In genomic region chr13:21243045-21243842, GRCh38 we compare ENCODE assay signal across 15 cellular contexts.
DNase-seq lines count a peak whose midpoint lies in the region; ATAC-seq and TF ChIP-seq lines count a peak whose summit lies in the region.
"Had no signal": no experiment of that assay in that cellular context is flagged by ENCODE, and none has a peak within 500 bp of the region (broad histone marks: within the 10 kb centered on the region; RNA-seq: fewer than 3 reads in every experiment).

No MANE protein-coding gene starts in this region.

- H3K4me1 ChIP-seq in H9 (ENCODE audit: insufficient read depth, low read length) (no peaks in the 10 kb centered on the region), mucosa of descending colon (ENCODE audit: low read depth) (no peaks in the 10 kb centered on the region)

- POLR2A ChIA-PET in WTC11 (lab: Charles Lee) = no interaction called here

- H3K23ac ChIP-seq in H9 (ENCODE audit: insufficient read length, low read depth, low read length) = no peak overlapping the region

- H4K5ac ChIP-seq in H9 (ENCODE audit: insufficient read length, low read depth, low read length) = no peak overlapping the region

- no peak overlapping the region for H3T11ph ChIP-seq in H9 (ENCODE audit: low read length)

- no peak overlapping the region for H3K9ac ChIP-seq in H9 (ENCODE audit: extremely low read depth, insufficient read length, low read length)

- H3K27me3 ChIP-seq in H9 (ENCODE audit: insufficient read depth, low read length) = no peaks in the 10 kb centered on the region

- no peak for TF ChIP-seq CTCF in H9 (conservative IDR thresholded peaks at IDR 0.05)
- TF ChIP-seq CTCF in mucosa of descending colon (IDR thresholded peaks at IDR 0.05) = no peak
- TF ChIP-seq CTCF in WTC11 (IDR thresholded peaks at IDR 0.05) = no peak

- H3K4ac ChIP-seq in H9 (ENCODE audit: low read depth, low read length) = no peak overlapping the region

- H2AFZ ChIP-seq in H9 (ENCODE audit: low read length) = no peak overlapping the region

- H3K27ac ChIP-seq in H9 (ENCODE audit: insufficient read length, low read depth, low read length) = no peak overlapping the region

- no peak overlapping the region for H2BK20ac ChIP-seq in H9 (ENCODE audit: low read depth, low read length, poor library complexity, severe bottlenecking)

- H3K18ac ChIP-seq in H9 (ENCODE audit: insufficient read length, low read depth, low read length) = no peak overlapping the region

- no peaks in the 10 kb centered on the region for H3K79me2 ChIP-seq in H9 (ENCODE audit: insufficient read depth, low read length)

- no peak overlapping the region for H3K56ac ChIP-seq in H9 (ENCODE audit: insufficient read length, low read depth, low read length)

- H3K4me2 ChIP-seq in H9 (ENCODE audit: insufficient read depth, insufficient read length, low read length) = no peak overlapping the region

- no peak overlapping the region for H3K4me3 ChIP-seq in mucosa of descending colon

- no peak overlapping the region for H4K8ac ChIP-seq in H9 (replicated peaks; ENCODE audit: insufficient read length, low read depth, low read length)

- H2BK12ac ChIP-seq in H9 (ENCODE audit: insufficient read length, low read depth, low read length) = no peak overlapping the region

- H3K36me3 Mint-ChIP-seq in H9 (ENCODE audit: insufficient read depth in 1 of 3, low read depth in 3 of 3) (no peaks in the 10 kb centered on the region), WTC11 (no peaks in the 10 kb centered on the region)
- H3K36me3 Mint-ChIP-seq: activated naive CD8-positive, alpha-beta T cell had no signal

- CTCF ChIA-PET in WTC11 (lab: Charles Lee) = interaction anchor here (1.4 to 3.1 kb wide), 4 partner anchors 10 to 234 kb away, joined by 3 to 20 read pairs (median 6); no protein-coding TSS in a partner anchor

- no peaks in the 10 kb centered on the region for H3K23me2 ChIP-seq in H9 (ENCODE audit: insufficient read length, low read depth, low read length, poor library complexity, severe bottlenecking)

- H3K4me1 Mint-ChIP-seq in H9 (peaks cover 5 to 8% of the 10 kb centered on the region in 2 experiments; a peak in 2 of 4 replicates), WTC11 (peaks cover 3% of the 10 kb centered on the region)

- H3K9me3 Mint-ChIP-seq in H9 (peaks cover 4% of the 10 kb centered on the region in 2 experiments), WTC11 (peaks cover 2% of the 10 kb centered on the region)
- H3K9me3 Mint-ChIP-seq: T-helper 1 cell treated with Interleukin-12 subunit alpha and Interleukin-12 subunit beta and Interleukin-4 antibody, amounts not matched to agents 30 μg/mL and 1 μg/mL, for 36 hours had no signal

- H3K9me3 ChIP-seq in H9 (ENCODE audit: control insufficient read depth, low read depth, low read length) (no peaks in the 10 kb centered on the region), mucosa of descending colon (peaks cover 2% of the 10 kb centered on the region)

- no peak overlapping the region for H2BK15ac ChIP-seq in H9 (ENCODE audit: low read depth, low read length)

- ATAC-seq in mucosa of descending colon (peak; percentile 43), WTC11 (no peak), HG03460 (IDR thresholded peaks at IDR 0.05; ENCODE audit: unreplicated experiment) (no peak)

- H3K27me3 Mint-ChIP-seq in H9 (ENCODE audit: low read depth) (no peaks in the 10 kb centered on the region), WTC11 (ENCODE audit: low read depth) (no peaks in the 10 kb centered on the region)

- H3K14ac ChIP-seq in H9 (ENCODE audit: insufficient read depth, low read length) = no peak overlapping the region

- H4K91ac ChIP-seq in H9 (ENCODE audit: insufficient read length, low read depth, low read length) = no peak overlapping the region

- peak; percentile 60 for DNase-seq in COLO668 (lab: John Stamatoyannopoulos, UW; ENCODE audit: unreplicated experiment)
- no peak for DNase-seq in H9
- peak; percentile 19 for DNase-seq in OCI-M1 (lab: John Stamatoyannopoulos, UW)
- peak in 1 of 3 donors; percentile 19 for DNase-seq in mucosa of descending colon
- no peak for DNase-seq in T-helper 2 cell
- DNase-seq in activated CD8-positive, alpha-beta memory T cell treated with anti-CD3 and anti-CD28 coated beads, Interleukin-2, amount 50 U/mL, for 48 hours = no peak
- no peak for DNase-seq in WTC11 (ENCODE audit: low spot score)
- DNase-seq: activated CD4-positive, alpha-beta T cell treated with anti-CD3 and anti-CD28 coated beads for 1 hour; effector CD4-positive, alpha-beta T cell; MM.1S; nephron progenitor cell; trophoblast cell had no signal

- H2BK120ac ChIP-seq in H9 (ENCODE audit: low read depth, low read length, poor library complexity, severe bottlenecking) = no peak overlapping the region

- no peaks in the 10 kb centered on the region for H3K36me3 ChIP-seq in mucosa of descending colon (ENCODE audit: low read depth)

- peak overlapping the region in 2 of 3 experiments; percentile 26 to 60; a peak in 1 of 7 replicates for H3K27ac Mint-ChIP-seq in H9
- no peak overlapping the region for H3K27ac Mint-ChIP-seq in WTC11
- H3K27ac Mint-ChIP-seq: activated naive CD8-positive, alpha-beta T cell; nephron progenitor cell; T-helper 1 cell treated with Interleukin-12 subunit alpha and Interleukin-12 subunit beta and Interleukin-4 antibody, amounts not matched to agents 30 μg/mL and 1 μg/mL, for 36 hours had no signal

- no peak overlapping the region for H2BK5ac ChIP-seq in H9 (ENCODE audit: insufficient read length, low read length)

- no CpG with 5 or more reads among the region's 18 CpGs for WGBS in H9 (ENCODE audit: extremely low coverage, insufficient read length, low lambda C conversion rate)

- intact Hi-C loops in mucosa of descending colon (cut with DNase I, micrococcal nuclease) = no loop called here

- no peaks in the 10 kb centered on the region for H4K20me1 ChIP-seq in H9 (ENCODE audit: control insufficient read depth, insufficient read depth, insufficient read length)

- no peak overlapping the region for H3K4me3 Mint-ChIP-seq in H9
- no peak overlapping the region for H3K4me3 Mint-ChIP-seq in WTC11
- H3K4me3 Mint-ChIP-seq: activated naive CD8-positive, alpha-beta T cell; nephron progenitor cell; T-helper 1 cell treated with Interleukin-12 subunit alpha and Interleukin-12 subunit beta and Interleukin-4 antibody, amounts not matched to agents 30 μg/mL and 1 μg/mL, for 36 hours had no signal

- H2AK5ac ChIP-seq in H9 (ENCODE audit: insufficient read length, low read length) = no peak overlapping the region

- H3K79me1 ChIP-seq in H9 (ENCODE audit: insufficient read depth, low read depth, low read length, poor library complexity, severe bottlenecking) = no peaks in the 10 kb centered on the region

TF ChIP-seq in WTC11, 78 proteins besides CTCF, POLR2A, EP300 and RAD21 (continues in another document):
- TF ChIP-seq MLX (CRISPR knock-in tag; IDR thresholded peaks at IDR 0.05) = no peak
- no peak for TF ChIP-seq SMAD4 (CRISPR knock-in tag; IDR thresholded peaks at IDR 0.05)
- TF ChIP-seq, protein P1, sequence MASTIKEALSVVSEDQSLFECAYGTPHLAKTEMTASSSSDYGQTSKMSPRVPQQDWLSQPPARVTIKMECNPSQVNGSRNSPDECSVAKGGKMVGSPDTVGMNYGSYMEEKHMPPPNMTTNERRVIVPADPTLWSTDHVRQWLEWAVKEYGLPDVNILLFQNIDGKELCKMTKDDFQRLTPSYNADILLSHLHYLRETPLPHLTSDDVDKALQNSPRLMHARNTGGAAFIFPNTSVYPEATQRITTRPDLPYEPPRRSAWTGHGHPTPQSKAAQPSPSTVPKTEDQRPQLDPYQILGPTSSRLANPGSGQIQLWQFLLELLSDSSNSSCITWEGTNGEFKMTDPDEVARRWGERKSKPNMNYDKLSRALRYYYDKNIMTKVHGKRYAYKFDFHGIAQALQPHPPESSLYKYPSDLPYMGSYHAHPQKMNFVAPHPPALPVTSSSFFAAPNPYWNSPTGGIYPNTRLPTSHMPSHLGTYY (CRISPR knock-in tag; IDR thresholded peaks at IDR 0.05) = no peak
- TF ChIP-seq, protein P2, sequence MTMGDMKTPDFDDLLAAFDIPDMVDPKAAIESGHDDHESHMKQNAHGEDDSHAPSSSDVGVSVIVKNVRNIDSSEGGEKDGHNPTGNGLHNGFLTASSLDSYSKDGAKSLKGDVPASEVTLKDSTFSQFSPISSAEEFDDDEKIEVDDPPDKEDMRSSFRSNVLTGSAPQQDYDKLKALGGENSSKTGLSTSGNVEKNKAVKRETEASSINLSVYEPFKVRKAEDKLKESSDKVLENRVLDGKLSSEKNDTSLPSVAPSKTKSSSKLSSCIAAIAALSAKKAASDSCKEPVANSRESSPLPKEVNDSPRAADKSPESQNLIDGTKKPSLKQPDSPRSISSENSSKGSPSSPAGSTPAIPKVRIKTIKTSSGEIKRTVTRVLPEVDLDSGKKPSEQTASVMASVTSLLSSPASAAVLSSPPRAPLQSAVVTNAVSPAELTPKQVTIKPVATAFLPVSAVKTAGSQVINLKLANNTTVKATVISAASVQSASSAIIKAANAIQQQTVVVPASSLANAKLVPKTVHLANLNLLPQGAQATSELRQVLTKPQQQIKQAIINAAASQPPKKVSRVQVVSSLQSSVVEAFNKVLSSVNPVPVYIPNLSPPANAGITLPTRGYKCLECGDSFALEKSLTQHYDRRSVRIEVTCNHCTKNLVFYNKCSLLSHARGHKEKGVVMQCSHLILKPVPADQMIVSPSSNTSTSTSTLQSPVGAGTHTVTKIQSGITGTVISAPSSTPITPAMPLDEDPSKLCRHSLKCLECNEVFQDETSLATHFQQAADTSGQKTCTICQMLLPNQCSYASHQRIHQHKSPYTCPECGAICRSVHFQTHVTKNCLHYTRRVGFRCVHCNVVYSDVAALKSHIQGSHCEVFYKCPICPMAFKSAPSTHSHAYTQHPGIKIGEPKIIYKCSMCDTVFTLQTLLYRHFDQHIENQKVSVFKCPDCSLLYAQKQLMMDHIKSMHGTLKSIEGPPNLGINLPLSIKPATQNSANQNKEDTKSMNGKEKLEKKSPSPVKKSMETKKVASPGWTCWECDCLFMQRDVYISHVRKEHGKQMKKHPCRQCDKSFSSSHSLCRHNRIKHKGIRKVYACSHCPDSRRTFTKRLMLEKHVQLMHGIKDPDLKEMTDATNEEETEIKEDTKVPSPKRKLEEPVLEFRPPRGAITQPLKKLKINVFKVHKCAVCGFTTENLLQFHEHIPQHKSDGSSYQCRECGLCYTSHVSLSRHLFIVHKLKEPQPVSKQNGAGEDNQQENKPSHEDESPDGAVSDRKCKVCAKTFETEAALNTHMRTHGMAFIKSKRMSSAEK (CRISPR knock-in tag; IDR thresholded peaks at IDR 0.05; ENCODE audit: borderline replicate concordance) = no peak
- no peak for TF ChIP-seq FOXJ3 (CRISPR knock-in tag; IDR thresholded peaks at IDR 0.05; ENCODE audit: borderline replicate concordance)
- no peak for TF ChIP-seq NFE2L1 (CRISPR knock-in tag; IDR thresholded peaks at IDR 0.05)
- no peak for TF ChIP-seq ETV6 (CRISPR knock-in tag; IDR thresholded peaks at IDR 0.05)
- no peak for TF ChIP-seq FOXP1 (CRISPR knock-in tag; IDR thresholded peaks at IDR 0.05; ENCODE audit: borderline replicate concordance)

Comparison
In these comparisons a context has a peak if more than half of its experiments do, and no peak if none do; other contexts are left out.
1. DNase-seq: peak in COLO668 (single experiment) and OCI-M1 (single experiment); none in H9 (single experiment), T-helper 2 cell (0 of 5), activated CD8-positive, alpha-beta memory T cell treated with anti-CD3 and anti-CD28 coated beads, Interleukin-2, amount 50 U/mL, for 48 hours (single experiment) and WTC11 (single experiment).